17 cellular contexts compared by ENCODE assay signal in genomic region chr2:98015681-98016080, GRCh38.
"Had no signal": no experiment of that assay in that cellular context is flagged by ENCODE, and none has a peak within 500 bp of the region (broad histone marks: within the 10 kb centered on the region; RNA-seq: fewer than 3 reads in every experiment).

No MANE protein-coding gene starts in this region.

- H3K4me1 Mint-ChIP-seq: central memory CD8-positive, alpha-beta T cell; natural killer cell had no signal

- H3K36me3 Mint-ChIP-seq: natural killer cell had no signal

- H3K79me2 ChIP-seq: parathyroid adenoma had no signal

- H2AFZ ChIP-seq: parathyroid adenoma had no signal

- H3K9me3 Mint-ChIP-seq: central memory CD8-positive, alpha-beta T cell; natural killer cell had no signal

- H3K9me3 ChIP-seq: left ventricle myocardium inferior, mucosa of descending colon, neutrophil, upper lobe of right lung had no signal

- ATAC-seq: mucosa of descending colon, natural killer cell, upper lobe of right lung had no signal

- DNase-seq: activated CD4-positive, CD25-positive, alpha-beta regulatory T cell treated with anti-CD3 and anti-CD28 coated beads, Interleukin-2, amount 50 U/mL, for 72 hours; activated naive CD4-positive, alpha-beta T cell; activated T-cell treated with anti-CD3 and anti-CD28 coated beads for 4 hours; anterior cingulate cortex; brain microvascular endothelial cell; cortex of kidney; effector CD8-positive, alpha-beta T cell; foreskin melanocyte; left ventricle myocardium inferior; mucosa of descending colon; natural killer cell; stimulated activated naive CD4-positive, alpha-beta T cell treated with Interleukin-2 at 50 U/mL for 16 hours; T-helper 9 cell; upper lobe of right lung had no signal

- H3K27ac Mint-ChIP-seq: natural killer cell had no signal

- H3K4me1 ChIP-seq: parathyroid adenoma, upper lobe of right lung had no signal

- H3K27ac ChIP-seq: brain microvascular endothelial cell, left ventricle myocardium inferior, neutrophil, parathyroid adenoma, upper lobe of right lung had no signal

- H3K4me3 ChIP-seq: left ventricle myocardium inferior, mucosa of descending colon, upper lobe of right lung had no signal

- H3K4me3 Mint-ChIP-seq: central memory CD8-positive, alpha-beta T cell; natural killer cell had no signal

- H3K27me3 ChIP-seq: brain microvascular endothelial cell, neutrophil had no signal

- H3K9ac ChIP-seq: parathyroid adenoma had no signal

- H3K36me3 ChIP-seq: brain microvascular endothelial cell, left ventricle myocardium inferior, neutrophil, upper lobe of right lung had no signal
